ENCODE assay signal across 1 cellular context in genomic region chr15:74387141-74387541, GRCh38.
A peak's percentile ranks its signal among the peaks of the same experiment; 100 is the strongest.
TF ChIP-seq lines count a peak whose summit lies in the region.

No MANE protein-coding gene starts in this region.

TF ChIP-seq in HEK293, 187 proteins besides CTCF, POLR2A, EP300 and RAD21 (continued from another document):
- TF ChIP-seq HIC1 (tag by site-specific recombination; IDR thresholded peaks at IDR 0.05): peak; percentile 37; the same call in 1 of the 2 replicates
- TF ChIP-seq, protein P1, sequence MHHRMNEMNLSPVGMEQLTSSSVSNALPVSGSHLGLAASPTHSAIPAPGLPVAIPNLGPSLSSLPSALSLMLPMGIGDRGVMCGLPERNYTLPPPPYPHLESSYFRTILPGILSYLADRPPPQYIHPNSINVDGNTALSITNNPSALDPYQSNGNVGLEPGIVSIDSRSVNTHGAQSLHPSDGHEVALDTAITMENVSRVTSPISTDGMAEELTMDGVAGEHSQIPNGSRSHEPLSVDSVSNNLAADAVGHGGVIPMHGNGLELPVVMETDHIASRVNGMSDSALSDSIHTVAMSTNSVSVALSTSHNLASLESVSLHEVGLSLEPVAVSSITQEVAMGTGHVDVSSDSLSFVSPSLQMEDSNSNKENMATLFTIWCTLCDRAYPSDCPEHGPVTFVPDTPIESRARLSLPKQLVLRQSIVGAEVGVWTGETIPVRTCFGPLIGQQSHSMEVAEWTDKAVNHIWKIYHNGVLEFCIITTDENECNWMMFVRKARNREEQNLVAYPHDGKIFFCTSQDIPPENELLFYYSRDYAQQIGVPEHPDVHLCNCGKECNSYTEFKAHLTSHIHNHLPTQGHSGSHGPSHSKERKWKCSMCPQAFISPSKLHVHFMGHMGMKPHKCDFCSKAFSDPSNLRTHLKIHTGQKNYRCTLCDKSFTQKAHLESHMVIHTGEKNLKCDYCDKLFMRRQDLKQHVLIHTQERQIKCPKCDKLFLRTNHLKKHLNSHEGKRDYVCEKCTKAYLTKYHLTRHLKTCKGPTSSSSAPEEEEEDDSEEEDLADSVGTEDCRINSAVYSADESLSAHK (tag by site-specific recombination; IDR thresholded peaks at IDR 0.05): no peak
